17 cellular contexts compared by ENCODE assay signal in genomic region chr9:115038138-115038537, GRCh38.
DNase-seq lines count a peak whose midpoint lies in the region; ATAC-seq and TF ChIP-seq lines count a peak whose summit lies in the region.
"Had no signal": no experiment of that assay in that cellular context is flagged by ENCODE, and none has a peak within 500 bp of the region (broad histone marks: within the 10 kb centered on the region; RNA-seq: fewer than 3 reads in every experiment).

No MANE protein-coding gene starts in this region.

- H3K4me3 ChIP-seq in breast epithelium = no peak overlapping the region
- no peak overlapping the region for H3K4me3 ChIP-seq in aorta (ENCODE audit: low read length in 2 of 2)
- H3K4me3 ChIP-seq: HAP-1 had no signal

- peaks cover 28% of the 10 kb centered on the region for H3K4me1 Mint-ChIP-seq in MCF 10A (ENCODE audit: insufficient read depth, unreplicated experiment)
- peaks cover 47% of the 10 kb centered on the region for H3K4me1 Mint-ChIP-seq in osteocyte (ENCODE audit: unreplicated experiment)
- peaks cover 63% of the 10 kb centered on the region for H3K4me1 Mint-ChIP-seq in activated T-cell treated with anti-CD3 and anti-CD28 coated beads, Interleukin-2, amount 50 U/mL, for 72 hours (ENCODE audit: low read depth)

- no peaks in the 10 kb centered on the region for H3K36me3 ChIP-seq in breast epithelium
- H3K36me3 ChIP-seq in aorta (ENCODE audit: control insufficient read depth in 1 of 2, insufficient read depth in 2 of 2, low read length in 1 of 2) = peaks cover 0 to 3% of the 10 kb centered on the region in 2 donors
- H3K36me3 ChIP-seq: HAP-1 had no signal

- TF ChIP-seq CTCF in breast epithelium (IDR thresholded peaks at IDR 0.05) (no peak), MCF 10A (IDR thresholded peaks at IDR 0.05; ENCODE audit: unreplicated experiment) (no peak), osteocyte (IDR thresholded peaks at IDR 0.05) (no peak)

- POLR2A ChIA-PET in MCF 10A (lab: Yijun Ruan, JAX) = interaction anchor here (0.7 kb wide), 1 partner anchor 542 kb away, joined by 3 read pairs; no protein-coding TSS in a partner anchor

- 74 to 77% methylated on average over 2 of the region's 2 CpGs for WGBS in aorta, 2 donors

- CTCF ChIA-PET in MCF 10A (lab: Yijun Ruan, JAX) = interaction anchor here (0.6 to 1.3 kb wide), 4 partner anchors 99 to 1413 kb away, joined by 3 to 4 read pairs (median 3); partner anchors contain the start of gene TEX48

- intact Hi-C loops in breast epithelium (cut with DNase I; ENCODE audit: low total_unique reads) (loop anchor here (5.0 kb wide), 1 partner anchor 46 kb away; no protein-coding TSS in a partner anchor), MCF 10A (cut with micrococcal nuclease) (no loop called here), aorta (cut with DNase I) (loop anchor here in 1 of 2 donors (5.0 kb wide), 1 partner anchor 119 kb away; no protein-coding TSS in a partner anchor)

- peak overlapping the region; percentile 22 to 27 for H3K27ac ChIP-seq in breast epithelium
- peak overlapping the region; percentile 74 for H3K27ac ChIP-seq in epithelial cell of prostate
- peak overlapping the region; percentile 44 to 64 for H3K27ac ChIP-seq in aorta (ENCODE audit: low read depth in 1 of 2, low read length in 2 of 2)

- DNase-seq in breast epithelium (ENCODE audit: low spot score in 2 of 2) = peak in 1 of 2 donors; percentile 39
- DNase-seq in MCF 10A (ENCODE audit: unreplicated experiment) = no peak
- no peak for DNase-seq in epithelial cell of prostate (ENCODE audit: low read depth, low spot score)
- no peak for DNase-seq in osteocyte (ENCODE audit: extremely low spot score, unreplicated experiment)
- no peak for DNase-seq in aorta
- DNase-seq in activated T-cell treated with anti-CD3 and anti-CD28 coated beads, Interleukin-2, amount 50 U/mL, for 72 hours = no peak
- DNase-seq in SKM-1 (lab: John Stamatoyannopoulos, UW; ENCODE audit: unreplicated experiment) = no peak
- DNase-seq in CD1c-positive myeloid dendritic cell (ENCODE audit: extremely low spot score) = no peak
- DNase-seq: 8988T, C1 segment of cervical spinal cord, NCI-H187 treated with DMSO at 0.1 percent for 48 hours, NCI-H2171, NCI-H446 treated with DMSO at 0.1 percent for 48 hours, NCI-H774, SIG-M5 had no signal

- H3K4me3 Mint-ChIP-seq in MCF 10A (ENCODE audit: unreplicated experiment) (no peak overlapping the region), osteocyte (ENCODE audit: unreplicated experiment) (no peak overlapping the region)
- no peak overlapping the region for H3K4me3 Mint-ChIP-seq in activated T-cell treated with anti-CD3 and anti-CD28 coated beads, Interleukin-2, amount 50 U/mL, for 72 hours

- no peaks in the 10 kb centered on the region for H3K9me3 ChIP-seq in breast epithelium
- no peaks in the 10 kb centered on the region for H3K9me3 ChIP-seq in aorta (ENCODE audit: control insufficient read depth, low read length)
- H3K9me3 ChIP-seq: HAP-1 had no signal

- H3K36me3 Mint-ChIP-seq in MCF 10A (ENCODE audit: insufficient read depth, unreplicated experiment) (peaks cover 6% of the 10 kb centered on the region), osteocyte (ENCODE audit: unreplicated experiment) (peaks cover 10% of the 10 kb centered on the region)
- peaks cover 0 to 4% of the 10 kb centered on the region in 2 donors for H3K36me3 Mint-ChIP-seq in activated T-cell treated with anti-CD3 and anti-CD28 coated beads, Interleukin-2, amount 50 U/mL, for 72 hours (ENCODE audit: insufficient read depth in 2 of 2)

- H3K4me1 ChIP-seq in breast epithelium (no peaks in the 10 kb centered on the region), aorta (ENCODE audit: control insufficient read depth in 1 of 2, insufficient read depth in 2 of 2, low read length in 2 of 2) (peaks cover 4 to 8% of the 10 kb centered on the region in 2 donors)
- H3K4me1 ChIP-seq: HAP-1 had no signal

- no peak overlapping the region for H3K27ac Mint-ChIP-seq in MCF 10A (ENCODE audit: low read depth, unreplicated experiment)
- peak overlapping the region; percentile 23 for H3K27ac Mint-ChIP-seq in osteocyte (ENCODE audit: unreplicated experiment)
- no peak overlapping the region for H3K27ac Mint-ChIP-seq in activated T-cell treated with anti-CD3 and anti-CD28 coated beads, Interleukin-2, amount 50 U/mL, for 72 hours

- H3K27me3 ChIP-seq in breast epithelium (no peaks in the 10 kb centered on the region), aorta (ENCODE audit: control insufficient read depth in 1 of 2, insufficient read depth in 2 of 2, low read length in 1 of 2) (no peaks in the 10 kb centered on the region)

- ATAC-seq in aorta (ENCODE audit: low FRiP score) = no peak
- no peak for ATAC-seq in activated T-cell treated with anti-CD3 and anti-CD28 coated beads, Interleukin-2, amount 50 U/mL, for 72 hours (replicated peaks in 1 of 2)
- ATAC-seq: HepG2 had no signal

- BruUV-seq in MCF 10A (replicated peaks; lab: Mats Ljungman, UMichigan) = no TSS peak

- TF ChIP-seq POLR2A in breast epithelium (IDR thresholded peaks at IDR 0.05) = no peak

- H3K27me3 Mint-ChIP-seq in MCF 10A (ENCODE audit: insufficient read depth, unreplicated experiment) (no peaks in the 10 kb centered on the region), osteocyte (ENCODE audit: unreplicated experiment) (no peaks in the 10 kb centered on the region)
- H3K27me3 Mint-ChIP-seq in activated T-cell treated with anti-CD3 and anti-CD28 coated beads, Interleukin-2, amount 50 U/mL, for 72 hours (ENCODE audit: low read depth) = peaks cover 20% of the 10 kb centered on the region

- H3K9me3 Mint-ChIP-seq in MCF 10A (ENCODE audit: unreplicated experiment) (no peaks in the 10 kb centered on the region), osteocyte (ENCODE audit: unreplicated experiment) (no peaks in the 10 kb centered on the region)
- peaks cover 0 to 3% of the 10 kb centered on the region in 2 donors for H3K9me3 Mint-ChIP-seq in activated T-cell treated with anti-CD3 and anti-CD28 coated beads, Interleukin-2, amount 50 U/mL, for 72 hours
